Comparison of ENCODE assay signal across 8 cellular contexts in genomic region chr17:18185832-18186231, GRCh38. TPM values are rescaled to one million over a fixed set of nuclear protein-coding genes. Genes with fewer than 3 reads are reported as not detected.
A peak's percentile ranks its signal among the peaks of the same experiment; 100 is the strongest.
DNase-seq lines count a peak whose midpoint lies in the region; ATAC-seq lines count a peak whose summit lies in the region.

No MANE protein-coding gene starts in this region.

- DNase-seq in LHCN-M2 (ENCODE audit: low read depth) = peak; percentile 71
- no peak for DNase-seq in naive thymus-derived CD8-positive, alpha-beta T cell
- DNase-seq in effector CD4-positive, alpha-beta T cell = no peak
- no peak for DNase-seq in ecto neural progenitor cell (ENCODE audit: low spot score)
- no peak for DNase-seq in amygdala (lab: John Stamatoyannopoulos, UW)
- no peak for DNase-seq in amniotic stem cell (lab: John Stamatoyannopoulos, UW)

- H3K4me3 Mint-ChIP-seq in naive thymus-derived CD8-positive, alpha-beta T cell = peak overlapping the region; percentile 92 to 98 (median 96)

- H3K36me3 Mint-ChIP-seq in naive thymus-derived CD8-positive, alpha-beta T cell = peaks cover 0 to 45% (median 2%) of the 10 kb centered on the region in 3 donors

- H3K4me1 Mint-ChIP-seq in naive thymus-derived CD8-positive, alpha-beta T cell = peaks cover 35 to 72% (median 70%) of the 10 kb centered on the region in 4 donors

- no peaks in the 10 kb centered on the region for H3K27me3 ChIP-seq in BLaER1 treated with 17β-estradiol and CSF1 and Interleukin-3, amounts not matched to agents 10 nM and 100 nM

- peak overlapping the region; percentile 71 to 92 (median 82) for H3K4me3 ChIP-seq in BLaER1 treated with 17β-estradiol and CSF1 and Interleukin-3, amounts not matched to agents 10 nM and 100 nM

- no peaks in the 10 kb centered on the region for H3K9me3 ChIP-seq in BLaER1 treated with 17β-estradiol and CSF1 and Interleukin-3, amounts not matched to agents 10 nM and 100 nM (replicated peaks in 1 of 11)

- no peak for ATAC-seq in naive thymus-derived CD8-positive, alpha-beta T cell

- H3K9ac ChIP-seq in BLaER1 treated with 17β-estradiol and CSF1 and Interleukin-3, amounts not matched to agents 10 nM and 100 nM = peak overlapping the region; percentile 88 to 97 (median 93)

- H3K36me3 ChIP-seq in BLaER1 treated with 17β-estradiol and CSF1 and Interleukin-3, amounts not matched to agents 10 nM and 100 nM = peaks cover 24 to 52% (median 42%) of the 10 kb centered on the region in 11 experiments

- POLR2A ChIA-PET in naive thymus-derived CD8-positive, alpha-beta T cell (lab: Charles Lee) = interaction anchor here (0.6 to 4.4 kb wide), 3 partner anchors 10 to 172 kb away, joined by 3 to 29 read pairs (median 5); no protein-coding TSS in a partner anchor

- H3K27ac Mint-ChIP-seq in naive thymus-derived CD8-positive, alpha-beta T cell = peak overlapping the region in 9 of 10 donors; percentile 66 to 98 (median 96)

- H3K27me3 Mint-ChIP-seq in naive thymus-derived CD8-positive, alpha-beta T cell = peaks cover 0 to 3% (median 0%) of the 10 kb centered on the region in 5 donors

- H4K20me1 ChIP-seq in BLaER1 treated with 17β-estradiol and CSF1 and Interleukin-3, amounts not matched to agents 10 nM and 100 nM = peaks cover 66 to 71% (median 69%) of the 10 kb centered on the region in 11 experiments

- H3K4me2 ChIP-seq in BLaER1 treated with 17β-estradiol and CSF1 and Interleukin-3, amounts not matched to agents 10 nM and 100 nM = peak overlapping the region; percentile 91 to 100 (median 97)

- peaks cover 53 to 75% (median 72%) of the 10 kb centered on the region in 10 experiments for H3K4me1 ChIP-seq in BLaER1 treated with 17β-estradiol and CSF1 and Interleukin-3, amounts not matched to agents 10 nM and 100 nM

- peak overlapping the region in 8 of 11 experiments; percentile 4 to 98 (median 96); a peak in 12 of 22 replicates for H3K27ac ChIP-seq in BLaER1 treated with 17β-estradiol and CSF1 and Interleukin-3, amounts not matched to agents 10 nM and 100 nM
- H3K27ac ChIP-seq in cingulate gyrus (ENCODE audit: low read depth, low read length) = peak overlapping the region; percentile 65

- no peaks in the 10 kb centered on the region for H3K9me3 Mint-ChIP-seq in naive thymus-derived CD8-positive, alpha-beta T cell

RNA-seq across cellular contexts. Expression of gene ALKBH5, which starts 2.2 kb away (rescaled TPM):
- 115 and 123 TPM in 2 replicates for total RNA-seq in LHCN-M2 (2014; rRNA removed)
- polyA plus RNA-seq in LHCN-M2 (2012) = 60.0 TPM
- total RNA-seq in naive thymus-derived CD8-positive, alpha-beta T cell = 100 to 1,000 TPM; 109 to 120 TPM
- 100 to 1,000 TPM; 125 to 148 (median 129) TPM for polyA plus RNA-seq in naive thymus-derived CD8-positive, alpha-beta T cell

RNA-seq across cellular contexts. Expression of gene LLGL1, which starts 39.6 kb away (rescaled TPM):
- 53.3 and 53.7 TPM in 2 replicates for total RNA-seq in LHCN-M2 (2014; rRNA removed)
- polyA plus RNA-seq in LHCN-M2 (2012) = 26.6 TPM
- 10 to 100 TPM; 16.8 to 17.3 TPM for total RNA-seq in naive thymus-derived CD8-positive, alpha-beta T cell
- 1 to 10 TPM; 1.2 to 1.9 (median 1.5) TPM for polyA plus RNA-seq in naive thymus-derived CD8-positive, alpha-beta T cell
